Comparison of ENCODE assay signal across 8 cellular contexts in the genomic region with DNA sequence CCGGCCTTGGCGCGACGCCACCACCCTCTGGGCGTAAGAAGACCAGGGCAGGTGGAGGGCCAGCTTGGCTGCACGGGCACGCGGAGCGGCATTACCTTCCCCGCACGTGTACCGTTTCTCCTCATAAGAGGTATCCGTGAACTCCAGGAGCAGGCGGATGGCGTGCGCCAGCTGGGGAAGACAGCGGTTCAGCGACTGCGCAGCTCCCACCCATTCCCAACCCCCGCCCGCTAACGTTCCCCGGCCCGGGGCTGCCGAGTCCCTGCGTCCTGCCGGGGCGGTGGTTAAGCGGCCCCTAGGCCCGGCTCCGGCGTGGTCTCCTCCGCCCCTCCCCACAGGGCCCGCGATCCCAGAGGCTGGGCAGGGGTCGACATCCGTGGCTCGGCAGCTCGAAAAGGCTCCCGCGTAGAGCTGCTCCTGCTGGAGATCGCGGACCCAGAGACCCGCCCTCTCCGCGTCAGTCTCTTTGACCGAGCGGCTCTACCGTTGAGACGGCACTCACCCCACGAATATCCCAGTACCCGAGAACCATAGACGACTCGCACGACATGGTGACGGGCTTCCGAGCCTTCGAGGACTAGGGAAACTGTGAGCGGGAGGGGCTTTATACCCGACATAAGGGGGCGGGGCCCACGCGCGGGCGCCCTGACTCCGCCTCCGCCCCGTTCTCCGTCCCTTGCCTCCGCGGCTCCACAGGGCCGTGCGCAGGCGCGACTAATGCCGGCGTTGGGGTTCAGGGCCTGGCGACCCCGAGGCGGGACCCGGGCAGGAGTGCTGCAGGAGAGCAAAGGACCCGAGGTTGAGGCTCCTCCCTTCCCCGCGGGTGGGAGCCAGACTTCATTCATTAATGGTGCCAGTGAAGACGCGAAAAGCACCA. TPM values are rescaled to one million over a fixed set of nuclear protein-coding genes. Genes with fewer than 3 reads are reported as not detected.
DNase-seq lines count a peak whose midpoint lies in the region; ATAC-seq and TF ChIP-seq lines count a peak whose summit lies in the region.

No MANE protein-coding gene starts in this region.

- POLR2A ChIA-PET in BJ (lab: Charles Lee), result interaction anchor here (0.5 to 0.6 kb wide), 2 partner anchors 85 to 145 kb away, joined by 4 to 5 read pairs; no protein-coding TSS in a partner anchor
- POLR2A ChIA-PET in IMR-90 (lab: Charles Lee; ENCODE audit: unreplicated experiment), result interaction anchor here (0.6 kb wide), 1 partner anchor 191 kb away, joined by 7 read pairs; the partner anchor contains the start of gene GNAI3

- peak overlapping the region; percentile 77 for H3K23ac ChIP-seq in IMR-90 (ENCODE audit: low read depth, low read length)

- CTCF ChIA-PET in BJ (lab: Yijun Ruan, JAX), result interaction anchor here (0.7 to 2.0 kb wide), 2 partner anchors 10 to 91 kb away, joined by 3 to 7 read pairs; no protein-coding TSS in a partner anchor
- CTCF ChIA-PET in IMR-90 (lab: Yijun Ruan, JAX), result no interaction called here

- H3K27ac ChIP-seq in IMR-90 (ENCODE audit: insufficient read depth, low read length), result peak overlapping the region; percentile 38

- H3K36me3 ChIP-seq in BJ (ENCODE audit: control insufficient read depth, insufficient read depth, low read length), result peaks cover 2% of the 10 kb centered on the region; the same call in 1 of the 2 replicates
- peaks cover 12% of the 10 kb centered on the region for H3K36me3 ChIP-seq in IMR-90 (ENCODE audit: control insufficient read depth, insufficient read depth, low read length)

- H2BK5ac ChIP-seq in IMR-90 (ENCODE audit: low read depth, low read length, poor library complexity, severe bottlenecking), result peak overlapping the region; percentile 29

- TF ChIP-seq CTCF in BJ (IDR thresholded peaks at IDR 0.05; ENCODE audit: insufficient read depth, low read depth, low read length) (no peak), IMR-90 (conservative IDR thresholded peaks at IDR 0.05; ENCODE audit: low read depth, low read length) (no peak)

- peak overlapping the region; percentile 53 for H2BK120ac ChIP-seq in IMR-90 (ENCODE audit: low read depth, low read length)

- in situ Hi-C loops in IMR-90 (cut with MboI; ENCODE audit: low sequenced_read_pairs), result no loop called here

- DNase-seq in BJ (ENCODE audit: low read depth) (no peak), IMR-90 (peak; percentile 55), SK-N-DZ (ENCODE audit: low spot score) (peak; percentile 81), glomerular visceral epithelial cell (ENCODE audit: extremely low spot score) (peak; percentile 50), occipital lobe (lab: John Stamatoyannopoulos, UW) (peak; percentile 41), superior temporal gyrus (ENCODE audit: extremely low spot score) (peak; percentile 81)
- peak; percentile 84 for DNase-seq in activated naive CD4-positive, alpha-beta T cell treated with anti-CD3 and anti-CD28 coated beads, Interleukin-2, amount 50 U/mL, for 16 hours

- intact Hi-C loops in IMR-90 (cut with micrococcal nuclease), result no loop called here

- H4K8ac ChIP-seq in IMR-90 (ENCODE audit: low read depth in 2 of 2, low read length in 2 of 2), result peak overlapping the region; percentile 22 to 79; a peak in 3 of 4 replicates

- H2BK15ac ChIP-seq in IMR-90 (ENCODE audit: low read depth, low read length), result peak overlapping the region; percentile 70; the same call in 1 of the 3 replicates

- H2BK20ac ChIP-seq in IMR-90 (ENCODE audit: low read depth, low read length), result peak overlapping the region; percentile 58; the same call in 1 of the 2 replicates

- peak overlapping the region; percentile 73 for H3K14ac ChIP-seq in IMR-90 (replicated peaks; ENCODE audit: low read depth, low read length)

- no peaks in the 10 kb centered on the region for H3K4me1 ChIP-seq in IMR-90 (ENCODE audit: control insufficient read depth, insufficient read depth, low read length)

- H2AK5ac ChIP-seq in IMR-90 (ENCODE audit: low read depth, low read length), result peak overlapping the region; percentile 75; the same call in 1 of the 2 replicates

- peak overlapping the region; percentile 99 for H2AFZ ChIP-seq in IMR-90 (replicated peaks; ENCODE audit: low read length, poor library complexity)

- peak overlapping the region; percentile 85 for H3K4ac ChIP-seq in IMR-90 (ENCODE audit: low read depth, low read length)

- 3% methylated on average over 53 of the region's 86 CpGs; no CpG with 5 or more reads in 1 of the 2 experiments for WGBS in IMR-90 (ENCODE audit: extremely low coverage in 2 of 2, insufficient read length in 1 of 2), 2 experiments

- TF ChIP-seq RAD21 in IMR-90 (IDR thresholded peaks at IDR 0.05; ENCODE audit: low read length), result no peak

- peak overlapping the region; percentile 34; the same call in 1 of the 2 replicates for H3K56ac ChIP-seq in IMR-90 (ENCODE audit: extremely low read depth, insufficient read depth, low read length)

- peak overlapping the region; percentile 83 for H2AK9ac ChIP-seq in IMR-90 (replicated peaks; ENCODE audit: low read depth, low read length, poor library complexity)

- dilution Hi-C loops in IMR-90 (cut with HindIII; ENCODE audit: low sequenced_read_pairs, unreplicated experiment), result no loop called here

- H3K27me3 ChIP-seq in BJ (ENCODE audit: control insufficient read depth, insufficient read depth, low read length), result peaks cover 4% of the 10 kb centered on the region
- peaks cover 8% of the 10 kb centered on the region for H3K27me3 ChIP-seq in IMR-90 (ENCODE audit: control insufficient read depth, insufficient read depth, low read length)

- peak overlapping the region; percentile 25 for H3K18ac ChIP-seq in IMR-90 (ENCODE audit: low read depth, low read length)

- H3K4me3 ChIP-seq in BJ (ENCODE audit: low read depth, low read length) (peak overlapping the region; percentile 84), IMR-90 (ENCODE audit: insufficient read depth, low read depth, low read length) (peak overlapping the region; percentile 59)

- peak overlapping the region; percentile 35 for H4K5ac ChIP-seq in IMR-90 (ENCODE audit: low read depth, low read length)

- peak; percentile 95 for ATAC-seq in GM19463 (IDR thresholded peaks at IDR 0.05; ENCODE audit: unreplicated experiment)
- peak; percentile 99 for ATAC-seq in IMR-90 (ENCODE audit: low read depth)

- peak overlapping the region; percentile 52 for H3K9ac ChIP-seq in IMR-90 (ENCODE audit: low read depth, low read length)

- peaks cover 0 to 10% of the 10 kb centered on the region in 2 experiments; a peak in 3 of 4 replicates for H3K79me1 ChIP-seq in IMR-90 (ENCODE audit: low read depth in 1 of 2, low read length in 2 of 2)

- peak overlapping the region; percentile 63; the same call in 1 of the 2 replicates for H4K91ac ChIP-seq in IMR-90 (ENCODE audit: insufficient read depth, low read depth, low read length)

- no peaks in the 10 kb centered on the region for H4K20me1 ChIP-seq in IMR-90 (ENCODE audit: insufficient read depth, low read length)

- H3K4me2 ChIP-seq in IMR-90 (ENCODE audit: low read depth, low read length), result peak overlapping the region; percentile 93

- H3K9me1 ChIP-seq in IMR-90 (ENCODE audit: insufficient read depth, low read length), result peaks cover 8% of the 10 kb centered on the region

- no peaks in the 10 kb centered on the region for H3K9me3 ChIP-seq in IMR-90 (ENCODE audit: control insufficient read depth, insufficient read depth, low read length)

- BruUV-seq in IMR-90 (replicated peaks; lab: Mats Ljungman, UMichigan), result no TSS peak

- TF ChIP-seq POLR2A in IMR-90 (IDR thresholded peaks at IDR 0.05; ENCODE audit: low read depth, low read length), result peak; percentile 90

TF ChIP-seq in IMR-90, 13 proteins besides CTCF, POLR2A, EP300 and RAD21 (continues in another document):
- TF ChIP-seq SMC3 (IDR thresholded peaks at IDR 0.05; ENCODE audit: low read depth, low read length) (no peak), MAZ (IDR thresholded peaks at IDR 0.05; ENCODE audit: borderline replicate concordance, low read depth, low read length) (peak; percentile 95)

RNA-seq across cellular contexts. Expression of gene GSTM3, which starts 0.9 kb away (rescaled TPM):
- 113 and 172 TPM in 2 replicates for polyA plus RNA-seq in BJ (2011; rRNA removed)
- 40.4 and 52.8 TPM in 2 replicates for polyA minus RNA-seq in BJ (2011; rRNA and poly(A)+ RNA removed)
- 101 and 131 TPM in 2 replicates for total RNA-seq in IMR-90 (2012; rRNA removed)
- polyA plus RNA-seq in IMR-90 (2012; rRNA removed), result 97.4 and 102 TPM in 2 replicates
- polyA plus RNA-seq in IMR-90 (2012; cell fraction: cytosol; rRNA removed), result 69.1 and 108 TPM in 2 replicates
- polyA plus RNA-seq in IMR-90 (2012; cell fraction: nucleus; rRNA removed; ENCODE audit: low replicate concordance), result 19.5 and 60.7 TPM in 2 replicates
- polyA plus RNA-seq in SK-N-DZ (2014; cell fraction: cytosol; rRNA removed), result 127 and 135 TPM in 2 replicates
- 72.0 and 83.5 TPM in 2 replicates for polyA plus RNA-seq in SK-N-DZ (2014; cell fraction: nucleus; rRNA removed)
- total RNA-seq in occipital lobe, result 69.4 TPM

RNA-seq across cellular contexts. Expression of gene EPS8L3, which starts 23.7 kb away (rescaled TPM):
- polyA plus RNA-seq in BJ (2011; rRNA removed), result not detected in 2 replicates
- not detected in 2 replicates for polyA minus RNA-seq in BJ (2011; rRNA and poly(A)+ RNA removed)
- not detected in 2 replicates for total RNA-seq in IMR-90 (2012; rRNA removed)
- polyA plus RNA-seq in IMR-90 (2012; rRNA removed), result not detected in 2 replicates
- polyA plus RNA-seq in IMR-90 (2012; cell fraction: cytosol; rRNA removed), result 0.11 TPM in 1 of 2 replicates, not detected in the other
- polyA plus RNA-seq in IMR-90 (2012; cell fraction: nucleus; rRNA removed; ENCODE audit: low replicate concordance), result not detected in 2 replicates
- polyA plus RNA-seq in SK-N-DZ (2014; cell fraction: cytosol; rRNA removed), result 0.63 and 1.2 TPM in 2 replicates
- 0.64 and 21.2 TPM in 2 replicates for polyA plus RNA-seq in SK-N-DZ (2014; cell fraction: nucleus; rRNA removed)
- not detected for total RNA-seq in occipital lobe

RNA-seq across cellular contexts. Expression of gene GSTM5, which starts 27.9 kb away (rescaled TPM):
- 1.5 and 2.2 TPM in 2 replicates for polyA plus RNA-seq in BJ (2011; rRNA removed)
- 0.90 and 1.3 TPM in 2 replicates for polyA minus RNA-seq in BJ (2011; rRNA and poly(A)+ RNA removed)
- total RNA-seq in IMR-90 (2012; rRNA removed), result 0.28 and 0.36 TPM in 2 replicates
- polyA plus RNA-seq in IMR-90 (2012; rRNA removed), result 1.2 TPM in 2 replicates
- polyA plus RNA-seq in IMR-90 (2012; cell fraction: cytosol; rRNA removed), result 0.36 and 0.85 TPM in 2 replicates
- 0.50 and 2.1 TPM in 2 replicates for polyA plus RNA-seq in IMR-90 (2012; cell fraction: nucleus; rRNA removed; ENCODE audit: low replicate concordance)
- not detected in 2 replicates for polyA plus RNA-seq in SK-N-DZ (2014; cell fraction: cytosol; rRNA removed)
- polyA plus RNA-seq in SK-N-DZ (2014; cell fraction: nucleus; rRNA removed), result not detected in 2 replicates
- 1.9 TPM for total RNA-seq in occipital lobe

RNA-seq across cellular contexts. Expression of gene GSTM1, which starts 52.4 kb away (rescaled TPM):
- polyA plus RNA-seq in BJ (2011; rRNA removed) (0.47 and 1.0 TPM in 2 replicates), IMR-90 (2012; rRNA removed) (not detected in 2 replicates)
- polyA minus RNA-seq in BJ (2011; rRNA and poly(A)+ RNA removed), result not detected in 2 replicates
- total RNA-seq in IMR-90 (2012; rRNA removed) (not detected in 2 replicates), occipital lobe (not detected)
- polyA plus RNA-seq in IMR-90 (2012; cell fraction: cytosol; rRNA removed), result not detected in 2 replicates
- polyA plus RNA-seq in IMR-90 (2012; cell fraction: nucleus; rRNA removed; ENCODE audit: low replicate concordance), result 0.24 TPM in 1 of 2 replicates, not detected in the other
- not detected in 2 replicates for polyA plus RNA-seq in SK-N-DZ (2014; cell fraction: cytosol; rRNA removed)
- not detected in 2 replicates for polyA plus RNA-seq in SK-N-DZ (2014; cell fraction: nucleus; rRNA removed)
